ENCODE assay signal across 33 cellular contexts in genomic region chr10:37225163-37225562, GRCh38.
"Had no signal": no experiment of that assay in that cellular context is flagged by ENCODE, and none has a peak within 500 bp of the region (broad histone marks: within the 10 kb centered on the region; RNA-seq: fewer than 3 reads in every experiment).

No MANE protein-coding gene starts in this region.

- H3K9me3 ChIP-seq: adrenal gland, ascending aorta, breast epithelium, gastrocnemius medialis, heart left ventricle had no signal

- H3K4me1 ChIP-seq: adrenal gland, ascending aorta, breast epithelium, gastrocnemius medialis, heart left ventricle had no signal

- H3K4me3 ChIP-seq: adrenal gland, ascending aorta, breast epithelium, cardiac muscle cell, coronary artery, dorsolateral prefrontal cortex, gastrocnemius medialis, heart left ventricle had no signal

- ATAC-seq: activated CD4-positive, alpha-beta T cell treated with anti-CD3 and anti-CD28 coated beads for 36 hours; activated CD8-positive, alpha-beta memory T cell treated with anti-CD3 and anti-CD28 coated beads, Interleukin-2, amount 10 ng/mL, durations not matched to agents 7 days and 5 days; activated CD8-positive, alpha-beta T cell treated with anti-CD3 and anti-CD28 coated beads, Interleukin-2, amount 10 ng/mL, durations not matched to agents 7 days and 5 days; activated naive CD8-positive, alpha-beta T cell treated with anti-CD3 and anti-CD28 coated beads, Interleukin-2, amount 50 U/mL, for 24 hours; esophagus mucosa; gastrocnemius medialis; heart left ventricle; T-helper 17 cell had no signal

- H3K27me3 ChIP-seq: adrenal gland, ascending aorta, breast epithelium, cardiac muscle cell, dorsolateral prefrontal cortex, gastrocnemius medialis, heart left ventricle had no signal

- H3K27ac ChIP-seq: adrenal gland, ascending aorta, breast epithelium, cardiac muscle cell, coronary artery, gastrocnemius medialis, heart left ventricle had no signal

- H3K36me3 ChIP-seq: adrenal gland, ascending aorta, breast epithelium, cardiac muscle cell, gastrocnemius medialis, heart left ventricle had no signal

- DNase-seq: activated CD4-positive, alpha-beta memory T cell treated with anti-CD3 and anti-CD28 coated beads for 36 hours; activated CD4-positive, alpha-beta T cell treated with anti-CD3 and anti-CD28 coated beads for 36 hours; activated CD4-positive, alpha-beta T cell treated with anti-CD3 and anti-CD28 coated beads, Interleukin-2, amount 10 ng/mL, durations not matched to agents 24 days and 14 days; activated CD4-positive, CD25-positive, alpha-beta regulatory T cell; activated CD4-positive, CD25-positive, alpha-beta regulatory T cell treated with anti-CD3 and anti-CD28 coated beads, Interleukin-2, amount 50 U/mL, for 72 hours; activated CD8-positive, alpha-beta memory T cell treated with anti-CD3 and anti-CD28 coated beads, Interleukin-2, amount 10 ng/mL, durations not matched to agents 7 days and 5 days; activated CD8-positive, alpha-beta memory T cell treated with anti-CD3 and anti-CD28 coated beads, Interleukin-2, amount 50 U/mL, for 4 hours; activated CD8-positive, alpha-beta T cell treated with anti-CD3 and anti-CD28 coated beads, Interleukin-2, amount 10 ng/mL, durations not matched to agents 7 days and 5 days; activated effector memory CD4-positive, alpha-beta T cell treated with anti-CD3 and anti-CD28 coated beads, Interleukin-2, amount 50 U/mL, for 16 hours; activated naive CD4-positive, alpha-beta T cell treated with anti-CD3 and anti-CD28 coated beads for 36 hours; activated naive CD8-positive, alpha-beta T cell treated with anti-CD3 and anti-CD28 coated beads for 36 hours; activated naive CD8-positive, alpha-beta T cell treated with anti-CD3 and anti-CD28 coated beads, Interleukin-2, amount 50 U/mL, for 24 hours; activated T-cell treated with anti-CD3 and anti-CD28 coated beads, Interleukin-2, amount 50 U/mL, for 1 hour; activated T-cell treated with anti-CD3 and anti-CD28 coated beads, Interleukin-2, amount 50 U/mL, for 48 hours; adrenal gland; amygdala; central memory CD4-positive, alpha-beta T cell; cerebellar nuclear complex; dorsolateral prefrontal cortex; effector memory CD4-positive, alpha-beta T cell; endodermal cell; foreskin fibroblast; gastrocnemius medialis; glutamatergic neuron; heart left ventricle; T-helper 1 cell; T-helper 17 cell; T1000 had no signal
